20 cellular contexts compared by ENCODE assay signal in genomic region chr2:142710336-142710735, GRCh38.
A peak's percentile ranks its signal among the peaks of the same experiment; 100 is the strongest.
DNase-seq lines count a peak whose midpoint lies in the region; TF ChIP-seq lines count a peak whose summit lies in the region.
"Had no signal": no experiment of that assay in that cellular context is flagged by ENCODE, and none has a peak within 500 bp of the region (broad histone marks: within the 10 kb centered on the region; RNA-seq: fewer than 3 reads in every experiment).

No MANE protein-coding gene starts in this region.

- dilution Hi-C loops in mammary epithelial cell (cut with HindIII; ENCODE audit: low sequenced_read_pairs): no loop called here

- H3K9me3 Mint-ChIP-seq in MCF 10A (ENCODE audit: unreplicated experiment): no peaks in the 10 kb centered on the region
- H3K9me3 Mint-ChIP-seq: CD4-positive, alpha-beta T cell; GM23338 had no signal

- no peaks in the 10 kb centered on the region for H3K9me3 ChIP-seq in mammary epithelial cell (replicated peaks; ENCODE audit: insufficient read depth, low read length)
- H3K9me3 ChIP-seq: BLaER1 treated with 17β-estradiol and CSF1 and Interleukin-3, amounts not matched to agents 10 nM and 100 nM had no signal

- no peaks in the 10 kb centered on the region for H3K27me3 ChIP-seq in mammary epithelial cell (ENCODE audit: insufficient read depth, low read length)
- H3K27me3 ChIP-seq: BLaER1 treated with 17β-estradiol and CSF1 and Interleukin-3, amounts not matched to agents 10 nM and 100 nM had no signal

- CTCF ChIA-PET in MCF 10A (lab: Yijun Ruan, JAX): interaction anchor here (0.7 kb wide), 1 partner anchor 23 kb away, joined by 3 read pairs; no protein-coding TSS in a partner anchor
- CTCF ChIA-PET in mammary epithelial cell (lab: Charles Lee; ENCODE audit: low non-redundant PET): no interaction called here

- no peak overlapping the region for H2AFZ ChIP-seq in mammary epithelial cell (ENCODE audit: low read depth, low read length)
- H2AFZ ChIP-seq: GM23338 had no signal

- 83% methylated on average over 1 of the region's 1 CpG for WGBS in mammary epithelial cell (ENCODE audit: low coverage, missing lambda C conversion rate)

- H3K79me2 ChIP-seq in mammary epithelial cell (ENCODE audit: insufficient read depth, low read length): no peaks in the 10 kb centered on the region

- no peak overlapping the region for H3K27ac ChIP-seq in mammary epithelial cell (ENCODE audit: insufficient read depth, low read depth, low read length)
- H3K27ac ChIP-seq: 22Rv1; BLaER1 treated with 17β-estradiol and CSF1 and Interleukin-3, amounts not matched to agents 10 nM and 100 nM had no signal

- H3K4me3 ChIP-seq in mammary epithelial cell (replicated peaks in 1 of 3; ENCODE audit: insufficient read depth in 1 of 3, low read depth in 2 of 3, low read length in 3 of 3): no peak overlapping the region
- no peak overlapping the region for H3K4me3 ChIP-seq in choroid plexus epithelial cell (ENCODE audit: low read depth, low read length)
- H3K4me3 ChIP-seq: BLaER1 treated with 17β-estradiol and CSF1 and Interleukin-3, amounts not matched to agents 10 nM and 100 nM; GM23338 had no signal

- H3K36me3 Mint-ChIP-seq in MCF 10A (ENCODE audit: insufficient read depth, unreplicated experiment): no peaks in the 10 kb centered on the region
- H3K36me3 Mint-ChIP-seq: CD14-positive monocyte; CD8-positive, alpha-beta memory T cell had no signal

- POLR2A ChIA-PET in MCF 10A (lab: Yijun Ruan, JAX): no interaction called here

- in situ Hi-C loops in mammary epithelial cell (cut with MboI; ENCODE audit: low sequenced_read_pairs in 2 of 2): no loop called here

- intact Hi-C loops in MCF 10A (cut with micrococcal nuclease) (no loop called here), mammary epithelial cell (cut with micrococcal nuclease) (no loop called here)

- TF ChIP-seq CTCF in MCF 10A (IDR thresholded peaks at IDR 0.05; ENCODE audit: unreplicated experiment): no peak
- TF ChIP-seq CTCF in mammary epithelial cell (conservative IDR thresholded peaks at IDR 0.05 in 1 of 2, IDR thresholded peaks at IDR 0.05 in 1 of 2; ENCODE audit: extremely low read depth in 1 of 2, insufficient read depth in 1 of 2, low read depth in 1 of 2, low read length in 2 of 2): no peak
- TF ChIP-seq CTCF in choroid plexus epithelial cell (conservative IDR thresholded peaks at IDR 0.05; ENCODE audit: low read depth, low read length): no peak

- no peak overlapping the region for H3K4me2 ChIP-seq in mammary epithelial cell (ENCODE audit: insufficient read depth, low read depth, low read length)
- H3K4me2 ChIP-seq: BLaER1 treated with 17β-estradiol and CSF1 and Interleukin-3, amounts not matched to agents 10 nM and 100 nM; GM23338 had no signal

- H3K4me1 Mint-ChIP-seq in MCF 10A (ENCODE audit: insufficient read depth, unreplicated experiment): peaks cover 6% of the 10 kb centered on the region
- H3K4me1 Mint-ChIP-seq: B cell; CD8-positive, alpha-beta memory T cell; GM23338 had no signal

- H3K4me3 Mint-ChIP-seq in MCF 10A (ENCODE audit: unreplicated experiment): no peak overlapping the region
- H3K4me3 Mint-ChIP-seq: B cell; CD14-positive monocyte; CD4-positive, alpha-beta T cell; CD8-positive, alpha-beta memory T cell; GM23338; H9 had no signal

- no peaks in the 10 kb centered on the region for H3K4me1 ChIP-seq in mammary epithelial cell (ENCODE audit: insufficient read depth, low read length)
- H3K4me1 ChIP-seq: BLaER1 treated with 17β-estradiol and CSF1 and Interleukin-3, amounts not matched to agents 10 nM and 100 nM had no signal

- H3K9ac ChIP-seq in mammary epithelial cell (ENCODE audit: insufficient read depth, low read length): no peak overlapping the region
- H3K9ac ChIP-seq: BLaER1 treated with 17β-estradiol and CSF1 and Interleukin-3, amounts not matched to agents 10 nM and 100 nM had no signal

- peak overlapping the region; percentile 4 for H3K27ac Mint-ChIP-seq in MCF 10A (ENCODE audit: low read depth, unreplicated experiment)
- H3K27ac Mint-ChIP-seq: B cell; CD14-positive monocyte; CD4-positive, alpha-beta T cell; CD8-positive, alpha-beta memory T cell; GM23338; H9 had no signal

- no peaks in the 10 kb centered on the region for H3K27me3 Mint-ChIP-seq in MCF 10A (ENCODE audit: insufficient read depth, unreplicated experiment)
- H3K27me3 Mint-ChIP-seq: CD4-positive, alpha-beta T cell; CD8-positive, alpha-beta memory T cell had no signal

- H4K20me1 ChIP-seq in mammary epithelial cell (ENCODE audit: insufficient read depth, low read length): no peaks in the 10 kb centered on the region
- H4K20me1 ChIP-seq: BLaER1 treated with 17β-estradiol and CSF1 and Interleukin-3, amounts not matched to agents 10 nM and 100 nM had no signal

- no peaks in the 10 kb centered on the region for H3K36me3 ChIP-seq in mammary epithelial cell (ENCODE audit: insufficient read depth, low read length)
- H3K36me3 ChIP-seq: BLaER1 treated with 17β-estradiol and CSF1 and Interleukin-3, amounts not matched to agents 10 nM and 100 nM had no signal

- DNase-seq in MCF 10A (ENCODE audit: unreplicated experiment) (peak; percentile 3), mammary epithelial cell (no peak), MV-4-11 (lab: John Stamatoyannopoulos, UW) (peak; percentile 4), choroid plexus epithelial cell (ENCODE audit: low read depth) (peak; percentile 11), renal cortical epithelial cell (ENCODE audit: low read depth) (peak; percentile 84), activated gamma-delta T cell (lab: John Stamatoyannopoulos, UW) (no peak), NCI-H69 (lab: John Stamatoyannopoulos, UW) (no peak)
- DNase-seq in activated naive CD4-positive, alpha-beta T cell treated with anti-CD3 and anti-CD28 coated beads, Interleukin-2, amount 50 U/mL, for 16 hours: no peak
- DNase-seq: CD4-positive, alpha-beta T cell; CD8-positive, alpha-beta memory T cell; DMS 273 treated with DMSO at 0.1 percent for 48 hours; DMS79; EL; GDM1; H9 had no signal

- no TSS peak for BruUV-seq in MCF 10A (replicated peaks; lab: Mats Ljungman, UMichigan)
- no TSS peak for BruUV-seq in mammary epithelial cell (replicated peaks; lab: Mats Ljungman, UMichigan)

Comparison
In these comparisons a context has a peak if more than half of its experiments do, and no peak if none do; other contexts are left out.
1. DNase-seq: peak in MCF 10A (single experiment), MV-4-11 (single experiment), choroid plexus epithelial cell (single experiment) and renal cortical epithelial cell (single experiment); none in mammary epithelial cell (single experiment), activated gamma-delta T cell (single experiment), NCI-H69 (single experiment) and activated naive CD4-positive, alpha-beta T cell treated with anti-CD3 and anti-CD28 coated beads, Interleukin-2, amount 50 U/mL, for 16 hours (single experiment).